Comparison of ENCODE assay signal across 8 cellular contexts in genomic region chr17:2777242-2777867, GRCh38. TPM values are rescaled to one million over a fixed set of nuclear protein-coding genes. Genes with fewer than 3 reads are reported as not detected.
DNase-seq lines count a peak whose midpoint lies in the region; ATAC-seq and TF ChIP-seq lines count a peak whose summit lies in the region.
"Had no signal": no experiment of that assay in that cellular context is flagged by ENCODE, and none has a peak within 500 bp of the region (broad histone marks: within the 10 kb centered on the region; RNA-seq: fewer than 3 reads in every experiment).

No MANE protein-coding gene starts in this region.

- intact Hi-C loops in Caco-2 (cut with micrococcal nuclease; ENCODE audit: unreplicated experiment) = loop anchor here (1.0 kb wide), 2 partner anchors 9 to 48 kb away; no protein-coding TSS in a partner anchor

- H3K9ac ChIP-seq in HUES6 (ENCODE audit: low read length) = peak overlapping the region; percentile 56

- CTCF ChIA-PET in Caco-2 (lab: Charles Lee) = interaction anchor here (0.6 to 2.4 kb wide), 3 partner anchors 9 to 395 kb away, joined by 3 to 22 read pairs (median 3); no protein-coding TSS in a partner anchor

- POLR2A ChIA-PET in Caco-2 (lab: Charles Lee) = interaction anchor here (0.6 kb wide), 1 partner anchor 431 kb away, joined by 6 read pairs; no protein-coding TSS in a partner anchor
- POLR2A ChIA-PET in naive thymus-derived CD8-positive, alpha-beta T cell (lab: Charles Lee) = interaction anchor here (0.6 kb wide), 1 partner anchor 12 kb away, joined by 3 read pairs; no protein-coding TSS in a partner anchor

- H3K4me1 Mint-ChIP-seq in Caco-2 (ENCODE audit: low read depth, unreplicated experiment) (no peaks in the 10 kb centered on the region), chondrocyte (ENCODE audit: low read depth) (peaks cover 4% of the 10 kb centered on the region)
- H3K4me1 Mint-ChIP-seq in naive thymus-derived CD8-positive, alpha-beta T cell = peaks cover 6 to 16% (median 10%) of the 10 kb centered on the region in 4 donors

- no peak for ATAC-seq in naive thymus-derived CD8-positive, alpha-beta T cell
- ATAC-seq in GM18909 (IDR thresholded peaks at IDR 0.05; ENCODE audit: poor library complexity, unreplicated experiment) = no peak

- peaks cover 6% of the 10 kb centered on the region for H3K4me1 ChIP-seq in Caco-2
- peaks cover 5% of the 10 kb centered on the region; the same call in 1 of the 2 replicates for H3K4me1 ChIP-seq in HUES6 (ENCODE audit: control insufficient read depth, insufficient read depth, low read length)

- H3K27ac Mint-ChIP-seq in Caco-2 (ENCODE audit: unreplicated experiment) (peak overlapping the region; percentile 2), chondrocyte (ENCODE audit: unreplicated experiment) (no peak overlapping the region)
- peak overlapping the region in 2 of 10 donors; percentile 29 to 55 for H3K27ac Mint-ChIP-seq in naive thymus-derived CD8-positive, alpha-beta T cell

- H3K36me3 ChIP-seq in Caco-2 (ENCODE audit: control insufficient read depth, insufficient read depth, low read length) (no peaks in the 10 kb centered on the region), HUES6 (ENCODE audit: control insufficient read depth, insufficient read depth, low read length) (no peaks in the 10 kb centered on the region)

- H3K9me3 ChIP-seq in Caco-2 = no peaks in the 10 kb centered on the region
- H3K9me3 ChIP-seq in HUES6 (ENCODE audit: control insufficient read depth, insufficient read depth, low read depth, low read length) = no peaks in the 10 kb centered on the region

- H3K4me3 Mint-ChIP-seq in Caco-2 (ENCODE audit: unreplicated experiment) = peak overlapping the region; percentile 83
- peak overlapping the region; percentile 65 for H3K4me3 Mint-ChIP-seq in chondrocyte (ENCODE audit: unreplicated experiment)
- H3K4me3 Mint-ChIP-seq in naive thymus-derived CD8-positive, alpha-beta T cell = peak overlapping the region in 9 of 10 donors; percentile 26 to 74 (median 55)

- H3K27me3 ChIP-seq in Caco-2 (replicated peaks; ENCODE audit: control insufficient read depth, insufficient read depth, low read length) (no peaks in the 10 kb centered on the region), HUES6 (ENCODE audit: control insufficient read depth, insufficient read depth, low read length) (peaks cover 45% of the 10 kb centered on the region)

- TF ChIP-seq CTCF in Caco-2 (IDR thresholded peaks at IDR 0.05; ENCODE audit: insufficient read depth in 1 of 2, low read depth in 1 of 2, low read length in 1 of 2, severe bottlenecking in 1 of 2, unreplicated experiment in 1 of 2) (no peak), chondrocyte (IDR thresholded peaks at IDR 0.05) (no peak)

- no peak overlapping the region for H3K27ac ChIP-seq in HUES6 (ENCODE audit: low read depth, low read length)

- BruUV-seq in Caco-2 (replicated peaks; lab: Mats Ljungman, UMichigan) = no TSS peak

- DNase-seq in Caco-2 = no peak
- DNase-seq in chondrocyte (ENCODE audit: low spot score) = no peak
- no peak for DNase-seq in naive thymus-derived CD8-positive, alpha-beta T cell
- no peak for DNase-seq in NK-92 (lab: John Stamatoyannopoulos, UW; ENCODE audit: unreplicated experiment)
- no peak for DNase-seq in D341Med (ENCODE audit: low spot score)
- DNase-seq: activated CD4-positive, alpha-beta T cell treated with anti-CD3 and anti-CD28 coated beads for 1 hour had no signal

- H3K27me3 Mint-ChIP-seq in Caco-2 (ENCODE audit: insufficient read depth, unreplicated experiment) = peaks cover 7% of the 10 kb centered on the region
- peaks cover 56% of the 10 kb centered on the region for H3K27me3 Mint-ChIP-seq in chondrocyte (ENCODE audit: low read depth)
- peaks cover 26 to 60% (median 35%) of the 10 kb centered on the region in 5 donors for H3K27me3 Mint-ChIP-seq in naive thymus-derived CD8-positive, alpha-beta T cell

- H3K9me3 Mint-ChIP-seq in Caco-2 (ENCODE audit: unreplicated experiment) = no peaks in the 10 kb centered on the region
- no peaks in the 10 kb centered on the region for H3K9me3 Mint-ChIP-seq in chondrocyte (ENCODE audit: low read depth)
- no peaks in the 10 kb centered on the region for H3K9me3 Mint-ChIP-seq in naive thymus-derived CD8-positive, alpha-beta T cell

- H3K4me3 ChIP-seq in Caco-2 (ENCODE audit: low read depth, low read length) = peak overlapping the region; percentile 59
- peak overlapping the region; percentile 81 for H3K4me3 ChIP-seq in HUES6 (ENCODE audit: low read depth, low read length)

- no peaks in the 10 kb centered on the region for H3K36me3 Mint-ChIP-seq in Caco-2 (ENCODE audit: insufficient read depth, unreplicated experiment)
- no peaks in the 10 kb centered on the region for H3K36me3 Mint-ChIP-seq in chondrocyte (ENCODE audit: low read depth)
- no peaks in the 10 kb centered on the region for H3K36me3 Mint-ChIP-seq in naive thymus-derived CD8-positive, alpha-beta T cell

RNA-seq across cellular contexts. Expression of gene RAP1GAP2, which starts 18.9 kb away (rescaled TPM):
- total RNA-seq in Caco-2 (2022) (45.3 and 46.7 TPM in 2 replicates), chondrocyte (3.3 to 5.5 TPM (median 3.4 TPM) in 3 replicates)
- total RNA-seq in naive thymus-derived CD8-positive, alpha-beta T cell = 1 to 10 TPM in 1 of 2 experiments, under 1 TPM in 1; 0.44 to 1.3 TPM
- polyA plus RNA-seq in naive thymus-derived CD8-positive, alpha-beta T cell = 1 to 10 TPM in 2 of 3 donors, under 1 TPM in 1; 0.78 to 1.6 (median 1.4) TPM

RNA-seq across cellular contexts. Expression of gene CCDC92B, which starts 27.9 kb away (rescaled TPM):
- total RNA-seq in Caco-2 (2022) (0.66 and 1.1 TPM in 2 replicates), chondrocyte (0.07 TPM in 1 of 3 replicates, not detected in the others)
- total RNA-seq in naive thymus-derived CD8-positive, alpha-beta T cell = under 1 TPM; 0.16 to 0.30 TPM
- polyA plus RNA-seq in naive thymus-derived CD8-positive, alpha-beta T cell = not detected
